ENCODE assay signal across 8 cellular contexts in genomic region chr15:77118787-77119410, GRCh38. TPM values are rescaled to one million over a fixed set of nuclear protein-coding genes. Genes with fewer than 3 reads are reported as not detected.
DNase-seq lines count a peak whose midpoint lies in the region; ATAC-seq, FAIRE-seq and TF ChIP-seq lines count a peak whose summit lies in the region.

No MANE protein-coding gene starts in this region.

- TF ChIP-seq POLR2A in GM12891 (IDR thresholded peaks at IDR 0.05; ENCODE audit: low read depth, low read length): no peak

- peak; percentile 87 for TF ChIP-seq CTCF in PC-9 (conservative IDR thresholded peaks at IDR 0.05)
- TF ChIP-seq CTCF in brain microvascular endothelial cell (IDR thresholded peaks at IDR 0.05; ENCODE audit: low read depth, low read length, missing control alignments): peak; percentile 85

- H3K4ac ChIP-seq in neuronal stem cell (ENCODE audit: low read length): no peak overlapping the region

- H3K9ac ChIP-seq in neuronal stem cell (ENCODE audit: low read depth, low read length, poor library complexity): no peak overlapping the region

- H3K9me2 ChIP-seq in PC-9 (ENCODE audit: insufficient read depth): no peaks in the 10 kb centered on the region

- no peak overlapping the region for H3K23ac ChIP-seq in neuronal stem cell (ENCODE audit: low read depth, low read length, poor library complexity)

- no peak overlapping the region for H2BK12ac ChIP-seq in neuronal stem cell (ENCODE audit: low read length)

- intact Hi-C loops in PC-9 (cut with micrococcal nuclease; ENCODE audit: unreplicated experiment): loop anchor here (1.0 kb wide), 3 partner anchors 378 to 514 kb away; no protein-coding TSS in a partner anchor

- H3K79me2 ChIP-seq in PC-9 (ENCODE audit: low read depth): no peaks in the 10 kb centered on the region

- BruUV-seq in PC-9 (replicated peaks; lab: Mats Ljungman, UMichigan): no TSS peak

- no peak overlapping the region for H3K27ac Mint-ChIP-seq in stimulated activated effector memory CD8-positive, alpha-beta T cell treated with anti-CD3 and anti-CD28 coated beads, Interleukin-12 subunit alpha, Interleukin-12 subunit beta, amount 100 ng/mL, for 72 hours

- no peak overlapping the region for H4K8ac ChIP-seq in neuronal stem cell (ENCODE audit: low read depth, low read length)

- H3K27me3 ChIP-seq in PC-9 (ENCODE audit: insufficient read depth, low read depth) (no peaks in the 10 kb centered on the region), brain microvascular endothelial cell (replicated peaks) (no peaks in the 10 kb centered on the region), neuronal stem cell (ENCODE audit: control insufficient read depth in 3 of 3, insufficient read depth in 3 of 3, low read depth in 1 of 3, low read length in 3 of 3) (no peaks in the 10 kb centered on the region)

- H3K36me3 ChIP-seq in PC-9 (ENCODE audit: low read depth) (no peaks in the 10 kb centered on the region), brain microvascular endothelial cell (replicated peaks) (peaks cover 11% of the 10 kb centered on the region), neuronal stem cell (replicated peaks in 1 of 2; ENCODE audit: control insufficient read depth in 2 of 2, insufficient read depth in 2 of 2, low read length in 2 of 2) (peaks cover 3 to 14% of the 10 kb centered on the region in 2 donors)

- H4K91ac ChIP-seq in neuronal stem cell (ENCODE audit: low read depth, low read length, poor library complexity): no peak overlapping the region

- no peak overlapping the region for H2AK5ac ChIP-seq in neuronal stem cell (ENCODE audit: low read depth, low read length)

- peaks cover under 1% of the 10 kb centered on the region for H3K36me3 Mint-ChIP-seq in stimulated activated effector memory CD8-positive, alpha-beta T cell treated with anti-CD3 and anti-CD28 coated beads, Interleukin-12 subunit alpha, Interleukin-12 subunit beta, amount 100 ng/mL, for 72 hours

- in situ Hi-C loops in brain microvascular endothelial cell (cut with HindIII; ENCODE audit: low pct_ligation_motif_present, low sequenced_read_pairs): loop anchor here (25.0 kb wide), 1 partner anchor 418 kb away; no protein-coding TSS in a partner anchor

- H3K9me3 ChIP-seq in PC-9 (ENCODE audit: insufficient read depth, low read depth): no peaks in the 10 kb centered on the region
- H3K9me3 ChIP-seq in neuronal stem cell (replicated peaks in 1 of 2; ENCODE audit: control insufficient read depth in 2 of 2, insufficient read depth in 1 of 2, low read depth in 1 of 2, low read length in 2 of 2): no peaks in the 10 kb centered on the region

- CTCF ChIA-PET in PC-9 (lab: Charles Lee): interaction anchor here (0.5 to 2.2 kb wide), 3 partner anchors 328 to 424 kb away, joined by 4 to 10 read pairs (median 6); no protein-coding TSS in a partner anchor

- H3K79me1 ChIP-seq in neuronal stem cell (ENCODE audit: low read depth, low read length): no peaks in the 10 kb centered on the region

- H3K27ac ChIP-seq in PC-9 (no peak overlapping the region), brain microvascular endothelial cell (no peak overlapping the region), neuronal stem cell (replicated peaks; ENCODE audit: low read length) (no peak overlapping the region)

- FAIRE-seq in GM12891 (lab: Jason Lieb, UNC): no peak

- no peak overlapping the region for H3K4me3 Mint-ChIP-seq in stimulated activated effector memory CD8-positive, alpha-beta T cell treated with anti-CD3 and anti-CD28 coated beads, Interleukin-12 subunit alpha, Interleukin-12 subunit beta, amount 100 ng/mL, for 72 hours

- H2BK15ac ChIP-seq in neuronal stem cell (ENCODE audit: low read length): no peak overlapping the region

- no peak overlapping the region for H2BK120ac ChIP-seq in neuronal stem cell (ENCODE audit: low read depth, low read length)

- H3K4me2 ChIP-seq in PC-9: no peak overlapping the region
- H3K4me2 ChIP-seq in neuronal stem cell (ENCODE audit: insufficient read depth, low read length, poor library complexity, severe bottlenecking): no peak overlapping the region

- ATAC-seq in stimulated activated effector memory CD8-positive, alpha-beta T cell treated with anti-CD3 and anti-CD28 coated beads, Interleukin-12 subunit alpha, Interleukin-12 subunit beta, amount 100 ng/mL, for 72 hours: peak; percentile 65

- no peaks in the 10 kb centered on the region for H3F3A ChIP-seq in PC-9 (ENCODE audit: insufficient read depth, low read depth)

- H3K4me1 ChIP-seq in PC-9 (replicated peaks; ENCODE audit: insufficient read depth): no peaks in the 10 kb centered on the region
- H3K4me1 ChIP-seq in neuronal stem cell (ENCODE audit: control insufficient read depth in 2 of 2, insufficient read depth in 1 of 2, low read depth in 1 of 2, low read length in 2 of 2): peaks cover 0 to 4% of the 10 kb centered on the region in 2 donors

- H3K9me3 Mint-ChIP-seq in stimulated activated effector memory CD8-positive, alpha-beta T cell treated with anti-CD3 and anti-CD28 coated beads, Interleukin-12 subunit alpha, Interleukin-12 subunit beta, amount 100 ng/mL, for 72 hours: no peaks in the 10 kb centered on the region

- POLR2A ChIA-PET in PC-9 (lab: Charles Lee; ENCODE audit: unreplicated experiment): no interaction called here

- no CpG with 5 or more reads among the region's 3 CpGs for WGBS in neuronal stem cell (ENCODE audit: extremely low coverage in 2 of 2, insufficient read length in 2 of 2, insufficient replicate concordance in 1 of 2), 2 donors

- DNase-seq in DMS79 treated with DMSO at 0.1 percent for 48 hours (lab: John Stamatoyannopoulos, UW): peak; percentile 36
- peak; percentile 51 for DNase-seq in HuH-7.5 (ENCODE audit: low spot score)
- DNase-seq in PC-9: peak in 1 of 2 experiments; percentile 33
- peak; percentile 70 for DNase-seq in brain microvascular endothelial cell
- DNase-seq in iPS-NIHi7 (ENCODE audit: extremely low spot score): peak; percentile 49
- no peak for DNase-seq in stimulated activated effector memory CD8-positive, alpha-beta T cell treated with anti-CD3 and anti-CD28 coated beads, Interleukin-12 subunit alpha, Interleukin-12 subunit beta, amount 100 ng/mL, for 72 hours (ENCODE audit: low spot score in 2 of 2)
- no peak for DNase-seq in GM12891 (ENCODE audit: insufficient read length, low spot score)
- DNase-seq in neuronal stem cell (ENCODE audit: low spot score): no peak

- H3K4me3 ChIP-seq in PC-9 (no peak overlapping the region), brain microvascular endothelial cell (ENCODE audit: low read depth, low read length) (no peak overlapping the region), neuronal stem cell (ENCODE audit: low read length in 2 of 2) (no peak overlapping the region)

- no peaks in the 10 kb centered on the region; the same call in 1 of the 2 replicates for H4K20me1 ChIP-seq in PC-9 (ENCODE audit: insufficient read depth)

- peaks cover 6% of the 10 kb centered on the region for H3K4me1 Mint-ChIP-seq in stimulated activated effector memory CD8-positive, alpha-beta T cell treated with anti-CD3 and anti-CD28 coated beads, Interleukin-12 subunit alpha, Interleukin-12 subunit beta, amount 100 ng/mL, for 72 hours

- no peak overlapping the region for H3K14ac ChIP-seq in neuronal stem cell (ENCODE audit: low read length)

- H2AFZ ChIP-seq in PC-9: no peak overlapping the region
- no peak overlapping the region for H2AFZ ChIP-seq in neuronal stem cell (ENCODE audit: low read length)

- no peak overlapping the region for H3K18ac ChIP-seq in neuronal stem cell (ENCODE audit: low read length)

- H2BK5ac ChIP-seq in neuronal stem cell (ENCODE audit: low read length): no peak overlapping the region

TF ChIP-seq in GM12891, 5 proteins besides CTCF, POLR2A, EP300 and RAD21:
- no peak for TF ChIP-seq POU2F2 (IDR thresholded peaks at IDR 0.05; ENCODE audit: low read depth, low read length)
- TF ChIP-seq PAX5 (IDR thresholded peaks at IDR 0.05; ENCODE audit: insufficient read depth, low read length, severe bottlenecking): no peak
- no peak for TF ChIP-seq TAF1 (IDR thresholded peaks at IDR 0.05; ENCODE audit: low read depth, low read length)
- TF ChIP-seq SPI1 (IDR thresholded peaks at IDR 0.05; ENCODE audit: low read depth, low read length): no peak
- no peak for TF ChIP-seq POLR2AphosphoS5 (IDR thresholded peaks at IDR 0.05; ENCODE audit: low read depth, low read length)

RNA-seq across cellular contexts. Expression of gene TSPAN3, which starts 48.0 kb away (rescaled TPM):
- 133 and 151 TPM in 2 replicates for total RNA-seq in PC-9 (2021)
- polyA plus RNA-seq in GM12891 (2012; ENCODE audit: low read depth, missing spikeins): 34.5 TPM
- 251 TPM for polyA plus RNA-seq in neuronal stem cell (2013, experiment 1 of 2)
- polyA plus RNA-seq in neuronal stem cell (2013, experiment 2 of 2): 239 TPM

Comparison
In these comparisons a context has a peak if more than half of its experiments do, and no peak if none do; other contexts are left out.
1. DNase-seq: peak in DMS79 treated with DMSO at 0.1 percent for 48 hours (single experiment), HuH-7.5 (single experiment), brain microvascular endothelial cell (single experiment) and iPS-NIHi7 (single experiment); none in stimulated activated effector memory CD8-positive, alpha-beta T cell treated with anti-CD3 and anti-CD28 coated beads, Interleukin-12 subunit alpha, Interleukin-12 subunit beta, amount 100 ng/mL, for 72 hours (0 of 2), GM12891 (single experiment) and neuronal stem cell (single experiment).